ENCODE assay signal across 18 cellular contexts in the genomic region with DNA sequence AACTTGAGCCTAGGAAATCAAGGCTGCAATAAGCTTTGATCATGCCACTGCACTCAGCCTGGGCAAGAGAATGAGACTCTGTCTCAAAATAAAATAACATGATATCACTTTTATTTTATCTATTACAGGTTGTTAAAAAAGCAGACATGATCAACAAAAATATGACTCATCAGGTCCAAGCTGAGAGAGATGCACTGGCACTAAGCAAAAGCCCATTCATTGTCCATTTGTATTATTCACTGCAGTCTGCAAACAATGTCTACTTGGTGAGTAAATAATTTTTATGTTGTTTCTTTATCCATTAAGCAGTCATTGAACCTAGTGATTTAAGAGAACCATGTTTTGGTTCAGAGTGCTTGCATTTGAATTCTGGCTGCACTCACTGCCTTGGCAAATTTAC. TPM values are rescaled to one million over a fixed set of nuclear protein-coding genes. Genes with fewer than 3 reads are reported as not detected.
DNase-seq lines count a peak whose midpoint lies in the region; ATAC-seq and TF ChIP-seq lines count a peak whose summit lies in the region.
"Had no signal": no experiment of that assay in that cellular context is flagged by ENCODE, and none has a peak within 500 bp of the region (broad histone marks: within the 10 kb centered on the region; RNA-seq: fewer than 3 reads in every experiment).

No MANE protein-coding gene starts in this region.

- H3K36me3 Mint-ChIP-seq in activated CD8-positive, alpha-beta T cell treated with anti-CD3 and anti-CD28 coated beads, Interleukin-2, amount 10 ng/mL, durations not matched to agents 7 days and 5 days (ENCODE audit: low read depth) = peaks cover 60% of the 10 kb centered on the region
- H3K36me3 Mint-ChIP-seq in activated CD8-positive, alpha-beta T cell treated with anti-CD3 and anti-CD28 coated beads for 36 hours (ENCODE audit: low read depth) = peaks cover 59% of the 10 kb centered on the region

- no peak overlapping the region for H2AFZ ChIP-seq in OCI-LY7 (ENCODE audit: low read length)

- no peak for DNase-seq in activated CD8-positive, alpha-beta T cell treated with anti-CD3 and anti-CD28 coated beads, Interleukin-2, amount 10 ng/mL, durations not matched to agents 7 days and 5 days
- DNase-seq in activated CD8-positive, alpha-beta T cell treated with anti-CD3 and anti-CD28 coated beads for 36 hours = no peak
- peak; percentile 28 for DNase-seq in DMS153 treated with DMSO at 0.1 percent for 48 hours (lab: John Stamatoyannopoulos, UW; ENCODE audit: unreplicated experiment)
- DNase-seq in OCI-LY7 (ENCODE audit: low spot score) = no peak
- peak; percentile 19 for DNase-seq in kidney tubule cell (ENCODE audit: low spot score)
- DNase-seq in foreskin melanocyte = no peak
- no peak for DNase-seq in NCI-H1092 treated with DMSO at 0.1 percent for 48 hours (lab: John Stamatoyannopoulos, UW)
- DNase-seq: activated CD4-positive, alpha-beta T cell treated with anti-CD3 and anti-CD28 coated beads for 1 hour; DMS79 treated with DMSO at 0.1 percent for 48 hours; NCI-H1436 treated with DMSO at 0.1 percent for 48 hours; NCI-H524 treated with DMSO at 0.1 percent for 48 hours; occipital lobe; stimulated activated naive CD4-positive, alpha-beta T cell treated with Interleukin-2 at 50 U/mL for 16 hours had no signal

- H3K4me3 Mint-ChIP-seq in activated CD8-positive, alpha-beta T cell treated with anti-CD3 and anti-CD28 coated beads, Interleukin-2, amount 10 ng/mL, durations not matched to agents 7 days and 5 days = no peak overlapping the region
- no peak overlapping the region for H3K4me3 Mint-ChIP-seq in activated CD8-positive, alpha-beta T cell treated with anti-CD3 and anti-CD28 coated beads for 36 hours

- H3K9me3 Mint-ChIP-seq in activated CD8-positive, alpha-beta T cell treated with anti-CD3 and anti-CD28 coated beads, Interleukin-2, amount 10 ng/mL, durations not matched to agents 7 days and 5 days (ENCODE audit: insufficient read depth) = no peaks in the 10 kb centered on the region
- H3K9me3 Mint-ChIP-seq in activated CD8-positive, alpha-beta T cell treated with anti-CD3 and anti-CD28 coated beads for 36 hours = no peaks in the 10 kb centered on the region
- H3K9me3 Mint-ChIP-seq: memory B cell had no signal

- POLR2A ChIA-PET in activated CD8-positive, alpha-beta T cell treated with anti-CD3 and anti-CD28 coated beads, Interleukin-2, amount 10 ng/mL, durations not matched to agents 7 days and 5 days (lab: Charles Lee) = interaction anchor here (1.6 kb wide), 1 partner anchor 11 kb away, joined by 4 read pairs; no protein-coding TSS in a partner anchor
- POLR2A ChIA-PET in activated CD8-positive, alpha-beta T cell treated with anti-CD3 and anti-CD28 coated beads for 36 hours (lab: Charles Lee) = interaction anchor here (1.0 to 5.9 kb wide), 4 partner anchors 11 to 56 kb away, joined by 3 to 59 read pairs (median 4); a partner anchor contains a TSS
- POLR2A ChIA-PET in OCI-LY7 (lab: Charles Lee) = interaction anchor here (0.6 to 0.7 kb wide), 2 partner anchors 15 to 128 kb away, joined by 3 read pairs; no protein-coding TSS in a partner anchor

- no peaks in the 10 kb centered on the region for H3K9me3 ChIP-seq in OCI-LY7 (ENCODE audit: low read length)
- H3K9me3 ChIP-seq: vagina had no signal

- H3K27ac ChIP-seq in OCI-LY7 (ENCODE audit: low read depth, low read length, poor library complexity, severe bottlenecking) = no peak overlapping the region
- H3K27ac ChIP-seq: RWPE1, skin epidermis, vagina had no signal

- no peak for TF ChIP-seq CTCF in activated CD8-positive, alpha-beta T cell treated with anti-CD3 and anti-CD28 coated beads for 36 hours (IDR thresholded peaks at IDR 0.05)
- no peak for TF ChIP-seq CTCF in OCI-LY7 (conservative IDR thresholded peaks at IDR 0.05; ENCODE audit: low read length)

- H3K79me2 ChIP-seq in OCI-LY7 (ENCODE audit: insufficient read depth, low read depth, low read length) = peaks cover 60% of the 10 kb centered on the region

- intact Hi-C loops in activated CD8-positive, alpha-beta T cell treated with anti-CD3 and anti-CD28 coated beads for 36 hours (cut with micrococcal nuclease) = no loop called here
- intact Hi-C loops in OCI-LY7 (cut with micrococcal nuclease; ENCODE audit: unreplicated experiment) = loop anchor here (10.0 kb wide), 2 partner anchors 294 to 464 kb away; a partner anchor contains a TSS

- peak overlapping the region; percentile 35 for H3K27ac Mint-ChIP-seq in activated CD8-positive, alpha-beta T cell treated with anti-CD3 and anti-CD28 coated beads, Interleukin-2, amount 10 ng/mL, durations not matched to agents 7 days and 5 days
- no peak overlapping the region for H3K27ac Mint-ChIP-seq in activated CD8-positive, alpha-beta T cell treated with anti-CD3 and anti-CD28 coated beads for 36 hours
- H3K27ac Mint-ChIP-seq: memory B cell had no signal

- peak overlapping the region; percentile 33 for H3K4me3 ChIP-seq in OCI-LY7 (ENCODE audit: low read depth, low read length, poor library complexity, severe bottlenecking)
- H3K4me3 ChIP-seq: skin epidermis, vagina had no signal

- peaks cover 77% of the 10 kb centered on the region for H3K36me3 ChIP-seq in OCI-LY7 (ENCODE audit: insufficient read depth, low read length)

- H3K4me1 ChIP-seq in OCI-LY7 (ENCODE audit: insufficient read depth, low read length, poor library complexity, severe bottlenecking) = peaks cover 20% of the 10 kb centered on the region

- BruUV-seq in OCI-LY7 (replicated peaks; lab: Mats Ljungman, UMichigan) = no TSS peak

- no peak for ATAC-seq in activated CD8-positive, alpha-beta T cell treated with anti-CD3 and anti-CD28 coated beads, Interleukin-2, amount 10 ng/mL, durations not matched to agents 7 days and 5 days
- ATAC-seq in activated CD8-positive, alpha-beta T cell treated with anti-CD3 and anti-CD28 coated beads for 36 hours = no peak
- ATAC-seq in GM18868 (IDR thresholded peaks at IDR 0.05; ENCODE audit: unreplicated experiment) = no peak

- peaks cover 17% of the 10 kb centered on the region for H3K4me1 Mint-ChIP-seq in activated CD8-positive, alpha-beta T cell treated with anti-CD3 and anti-CD28 coated beads, Interleukin-2, amount 10 ng/mL, durations not matched to agents 7 days and 5 days (ENCODE audit: low read depth)
- H3K4me1 Mint-ChIP-seq in activated CD8-positive, alpha-beta T cell treated with anti-CD3 and anti-CD28 coated beads for 36 hours (ENCODE audit: low read depth) = peaks cover 13% of the 10 kb centered on the region

- no peaks in the 10 kb centered on the region for H3K27me3 Mint-ChIP-seq in activated CD8-positive, alpha-beta T cell treated with anti-CD3 and anti-CD28 coated beads, Interleukin-2, amount 10 ng/mL, durations not matched to agents 7 days and 5 days (ENCODE audit: low read depth)
- H3K27me3 Mint-ChIP-seq in activated CD8-positive, alpha-beta T cell treated with anti-CD3 and anti-CD28 coated beads for 36 hours = no peaks in the 10 kb centered on the region
- H3K27me3 Mint-ChIP-seq: memory B cell had no signal

- CTCF ChIA-PET in activated CD8-positive, alpha-beta T cell treated with anti-CD3 and anti-CD28 coated beads, Interleukin-2, amount 10 ng/mL, durations not matched to agents 7 days and 5 days (lab: Charles Lee) = interaction anchor here (1.1 kb wide), 1 partner anchor 65 kb away, joined by 3 read pairs; no protein-coding TSS in a partner anchor
- CTCF ChIA-PET in activated CD8-positive, alpha-beta T cell treated with anti-CD3 and anti-CD28 coated beads for 36 hours (lab: Charles Lee) = interaction anchor here (1.1 kb wide), 1 partner anchor 15 kb away, joined by 3 read pairs; no protein-coding TSS in a partner anchor
- CTCF ChIA-PET in OCI-LY7 (lab: Charles Lee; ENCODE audit: unreplicated experiment) = no interaction called here

- peak overlapping the region; percentile 88 for H3K4me2 ChIP-seq in OCI-LY7 (ENCODE audit: low read length)

- peaks cover 13% of the 10 kb centered on the region for H4K20me1 ChIP-seq in OCI-LY7 (ENCODE audit: insufficient read depth, low read length)

- no peaks in the 10 kb centered on the region for H3K9me2 ChIP-seq in OCI-LY7 (ENCODE audit: insufficient read depth, low read length)

RNA-seq across cellular contexts. Expression of a gene that starts 3.3 kb away (rescaled TPM):
- 10 to 100 TPM; 40.1 to 40.7 TPM for total RNA-seq in activated CD8-positive, alpha-beta T cell treated with anti-CD3 and anti-CD28 coated beads, Interleukin-2, amount 10 ng/mL, durations not matched to agents 7 days and 5 days
- total RNA-seq in activated CD8-positive, alpha-beta T cell treated with anti-CD3 and anti-CD28 coated beads for 36 hours = 10 to 100 TPM; 40.5 to 43.6 TPM
- 42.2 and 44.0 TPM in 2 replicates for total RNA-seq in OCI-LY7 (2014; rRNA removed; shearing (Covaris generic))
- 40.1 and 48.7 TPM in 2 replicates for total RNA-seq in OCI-LY7 (2022)

RNA-seq across cellular contexts. Expression of a gene that starts 4.2 kb away (rescaled TPM):
- total RNA-seq in activated CD8-positive, alpha-beta T cell treated with anti-CD3 and anti-CD28 coated beads, Interleukin-2, amount 10 ng/mL, durations not matched to agents 7 days and 5 days = 100 to 1,000 TPM; 117 to 122 TPM
- 100 to 1,000 TPM; 112 to 117 TPM for total RNA-seq in activated CD8-positive, alpha-beta T cell treated with anti-CD3 and anti-CD28 coated beads for 36 hours
- total RNA-seq in OCI-LY7 (2014; rRNA removed; shearing (Covaris generic)) = 59.7 and 62.3 TPM in 2 replicates
- 113 and 115 TPM in 2 replicates for total RNA-seq in OCI-LY7 (2022)

RNA-seq across cellular contexts. Expression of a gene that starts 58.1 kb away (rescaled TPM):
- 10 to 100 TPM in 1 of 2 experiments, 1 to 10 TPM in 1; 9.0 to 12.8 TPM for total RNA-seq in activated CD8-positive, alpha-beta T cell treated with anti-CD3 and anti-CD28 coated beads, Interleukin-2, amount 10 ng/mL, durations not matched to agents 7 days and 5 days
- total RNA-seq in activated CD8-positive, alpha-beta T cell treated with anti-CD3 and anti-CD28 coated beads for 36 hours = 10 to 100 TPM in 1 of 2 experiments, 1 to 10 TPM in 1; 8.3 to 10.4 TPM
- total RNA-seq in OCI-LY7 (2014; rRNA removed; shearing (Covaris generic)) = 8.6 and 9.1 TPM in 2 replicates
- total RNA-seq in OCI-LY7 (2022) = 13.8 and 17.6 TPM in 2 replicates

Comparison
In these comparisons a context has a peak if more than half of its experiments do, and no peak if none do; other contexts are left out.
1. DNase-seq: peak in DMS153 treated with DMSO at 0.1 percent for 48 hours (single experiment) and kidney tubule cell (single experiment); none in activated CD8-positive, alpha-beta T cell treated with anti-CD3 and anti-CD28 coated beads, Interleukin-2, amount 10 ng/mL, durations not matched to agents 7 days and 5 days (single experiment), activated CD8-positive, alpha-beta T cell treated with anti-CD3 and anti-CD28 coated beads for 36 hours (single experiment), OCI-LY7 (single experiment), foreskin melanocyte (single experiment) and NCI-H1092 treated with DMSO at 0.1 percent for 48 hours (single experiment).